Comparison of ENCODE assay signal across 20 cellular contexts in the genomic region with DNA sequence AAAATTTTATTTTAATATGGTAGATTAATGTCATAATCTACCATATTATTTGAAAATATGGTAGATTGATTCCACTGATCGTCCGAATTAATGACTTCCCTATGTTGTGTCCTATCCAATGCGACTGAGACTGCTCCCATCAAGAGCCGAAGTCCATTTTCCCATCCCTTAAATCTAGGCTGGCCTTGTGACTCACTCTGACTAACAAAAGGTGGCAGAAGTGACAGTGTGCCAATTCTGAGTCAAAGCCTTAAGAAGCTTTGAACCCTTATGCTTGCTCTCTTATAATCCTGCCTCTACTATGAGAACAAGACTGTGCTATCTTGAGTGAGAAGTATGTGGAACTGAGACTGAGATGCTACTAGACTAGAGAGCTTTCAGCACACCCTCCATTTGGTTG.
"Had no signal": no experiment of that assay in that cellular context is flagged by ENCODE, and none has a peak within 500 bp of the region (broad histone marks: within the 10 kb centered on the region; RNA-seq: fewer than 3 reads in every experiment).

No MANE protein-coding gene starts in this region.

- H3K36me3 ChIP-seq: gastroesophageal sphincter, right lobe of liver, thoracic aorta, uterus had no signal

- H3K27ac ChIP-seq: gastroesophageal sphincter, hepatocyte, right lobe of liver, skin epidermis, thoracic aorta, uterus had no signal

- H3K4me3 ChIP-seq: gastroesophageal sphincter, hepatocyte, right lobe of liver, skin epidermis, thoracic aorta, uterus had no signal

- H3K27me3 ChIP-seq: gastroesophageal sphincter, hepatocyte, right lobe of liver, uterus had no signal

- H3K4me1 ChIP-seq: gastroesophageal sphincter, uterus had no signal

- DNase-seq: activated B cell treated with CpG ODN at 0.5 μM for 24 hours; activated CD4-positive, alpha-beta T cell treated with anti-CD3 and anti-CD28 coated beads, Interleukin-2, amount 50 U/mL, for 1 hour; activated CD8-positive, alpha-beta T cell treated with anti-CD3 and anti-CD28 coated beads for 36 hours; activated naive CD8-positive, alpha-beta T cell treated with anti-CD3 and anti-CD28 coated beads, Interleukin-2, amount 50 U/mL, for 24 hours; activated T-cell treated with anti-CD3 and anti-CD28 coated beads, Interleukin-2, amount 50 U/mL, for 48 hours; amygdala; central memory CD4-positive, alpha-beta T cell; islet precursor cell; left cardiac atrium; mammary epithelial cell; right lobe of liver; stimulated activated CD4-positive, alpha-beta T cell treated with anti-CD3 and anti-CD28 coated beads, Interleukin-12 subunit alpha, Interleukin-12 subunit beta, amount 100 ng/mL, for 4 hours; stimulated activated CD4-positive, alpha-beta T cell treated with anti-CD3 and anti-CD28 coated beads, Interleukin-4, amount 100 ng/mL, for 1 hour; T-helper 2 cell; uterus had no signal

- ATAC-seq: activated CD8-positive, alpha-beta T cell treated with anti-CD3 and anti-CD28 coated beads for 36 hours; activated naive CD8-positive, alpha-beta T cell treated with anti-CD3 and anti-CD28 coated beads, Interleukin-2, amount 50 U/mL, for 24 hours; esophagus mucosa; gastroesophageal sphincter; left cardiac atrium; right lobe of liver had no signal

- H2AFZ ChIP-seq: hepatocyte had no signal

- H3K4me2 ChIP-seq: hepatocyte had no signal

- H3K9me3 ChIP-seq: gastroesophageal sphincter, right lobe of liver, thoracic aorta, uterus had no signal
